Comparison of ENCODE assay signal across 16 cellular contexts in the genomic region with DNA sequence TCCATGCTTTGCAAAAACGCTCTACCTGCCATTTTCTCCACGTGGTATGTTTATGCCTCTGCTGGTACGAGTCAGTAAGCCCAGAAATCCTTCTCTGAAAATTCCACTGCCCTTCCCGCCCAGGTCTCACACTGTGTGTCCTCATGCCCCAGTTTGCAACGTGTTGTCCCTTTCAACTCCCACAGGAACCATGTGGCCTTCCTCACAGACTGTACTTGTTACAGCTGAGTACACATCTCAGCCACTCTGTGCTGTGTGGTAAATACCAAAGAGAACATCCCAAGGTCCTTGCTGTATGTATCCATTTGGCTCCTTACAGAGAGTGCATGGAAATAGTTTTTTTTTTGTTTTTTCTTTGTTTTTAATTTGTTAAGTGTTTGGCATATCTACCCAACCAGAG. TPM values are rescaled to one million over a fixed set of nuclear protein-coding genes. Genes with fewer than 3 reads are reported as not detected.
DNase-seq lines count a peak whose midpoint lies in the region; ATAC-seq, FAIRE-seq and TF ChIP-seq lines count a peak whose summit lies in the region.
"Had no signal": no experiment of that assay in that cellular context is flagged by ENCODE, and none has a peak within 500 bp of the region (broad histone marks: within the 10 kb centered on the region; RNA-seq: fewer than 3 reads in every experiment).

No MANE protein-coding gene starts in this region.

- H4K5ac ChIP-seq in H1 (ENCODE audit: insufficient read length, low read depth, low read length) = no peak overlapping the region

- H3K27me3 ChIP-seq in BLaER1 (no peaks in the 10 kb centered on the region), H1 (replicated peaks in 1 of 4; ENCODE audit: control insufficient read depth in 3 of 4, extremely low read depth in 1 of 4, insufficient read depth in 3 of 4, low read length in 3 of 4) (no peaks in the 10 kb centered on the region)

- ATAC-seq in GM21528 (IDR thresholded peaks at IDR 0.05; ENCODE audit: low FRiP score, unreplicated experiment) (no peak), GM21390 (IDR thresholded peaks at IDR 0.05; ENCODE audit: unreplicated experiment) (no peak), HG02571 (IDR thresholded peaks at IDR 0.05; ENCODE audit: unreplicated experiment) (no peak)

- H4K91ac ChIP-seq in H1 (replicated peaks; ENCODE audit: insufficient read length, low read length) = no peak overlapping the region

- peaks cover 0 to 2% (median 0%) of the 10 kb centered on the region in 3 donors for H3K4me1 Mint-ChIP-seq in IgD-negative memory B cell

- H3K4me2 ChIP-seq in BLaER1 = peak overlapping the region; percentile 47
- H3K4me2 ChIP-seq in H1 (ENCODE audit: insufficient read depth in 1 of 2, low read depth in 2 of 2, low read length in 2 of 2) = no peak overlapping the region
- H3K4me2 ChIP-seq: PC-9 had no signal

- no peak overlapping the region for H2BK15ac ChIP-seq in H1 (ENCODE audit: low read length)

- no peaks in the 10 kb centered on the region for H3K79me1 ChIP-seq in H1 (ENCODE audit: low read depth, low read length)

- H3K18ac ChIP-seq in H1 (ENCODE audit: extremely low read depth, low read length) = no peak overlapping the region

- no peaks in the 10 kb centered on the region for H3K79me2 ChIP-seq in H1 (ENCODE audit: control insufficient read depth in 1 of 2, insufficient read depth in 2 of 2, low read length in 2 of 2)

- H3K27ac ChIP-seq in BLaER1 (no peak overlapping the region), H1 (ENCODE audit: low read depth, low read length) (no peak overlapping the region)
- H3K27ac ChIP-seq: PC-9 had no signal

- no peaks in the 10 kb centered on the region for H4K20me1 ChIP-seq in BLaER1
- no peaks in the 10 kb centered on the region for H4K20me1 ChIP-seq in H1 (replicated peaks in 1 of 2; ENCODE audit: control insufficient read depth in 1 of 2, insufficient read depth in 2 of 2, low read length in 2 of 2)

- TF ChIP-seq EP300 in H1 (IDR thresholded peaks at IDR 0.05; ENCODE audit: borderline replicate concordance in 1 of 2, low read depth in 2 of 2, low read length in 2 of 2) = no peak

- no peak overlapping the region for H2AK5ac ChIP-seq in H1 (ENCODE audit: low read depth, low read length)

- FAIRE-seq in H1 (lab: Jason Lieb, UNC) = no peak

- POLR2A ChIA-PET in H1 (lab: Charles Lee; ENCODE audit: partially characterized antibody) = interaction anchor here (1.3 to 1.6 kb wide), 2 partner anchors 9 to 28 kb away, joined by 3 to 4 read pairs; no protein-coding TSS in a partner anchor

- no peak overlapping the region for H2BK20ac ChIP-seq in H1 (ENCODE audit: low read length)

- no peak overlapping the region for H3K23ac ChIP-seq in H1 (ENCODE audit: insufficient read length)

- H3K9ac ChIP-seq in BLaER1 (no peak overlapping the region), H1 (replicated peaks in 1 of 4; ENCODE audit: extremely low read depth in 1 of 4, low read depth in 3 of 4, low read length in 3 of 4) (no peak overlapping the region)

- H3K14ac ChIP-seq in H1 (ENCODE audit: insufficient read length) = no peak overlapping the region

- H3K27me3 Mint-ChIP-seq in IgD-negative memory B cell = no peaks in the 10 kb centered on the region

- no peak for TF ChIP-seq CTCF in H1 (IDR thresholded peaks at IDR 0.05; ENCODE audit: control extremely low read depth in 1 of 3, insufficient read depth in 1 of 3, low read depth in 1 of 3, low read length in 3 of 3)

- peaks cover 15% of the 10 kb centered on the region for H3K4me1 ChIP-seq in BLaER1
- peaks cover 0 to 3% (median 0%) of the 10 kb centered on the region in 4 experiments; a peak in 1 of 7 replicates for H3K4me1 ChIP-seq in H1 (replicated peaks in 1 of 4; ENCODE audit: control insufficient read depth in 3 of 4, insufficient read depth in 4 of 4, low read length in 3 of 4)

- peaks cover 9% of the 10 kb centered on the region for H3K36me3 Mint-ChIP-seq in IgD-negative memory B cell

- H3K4ac ChIP-seq in H1 (replicated peaks; ENCODE audit: insufficient read length, low read depth, low read length) = no peak overlapping the region

- no peak overlapping the region for H2AFZ ChIP-seq in H1 (ENCODE audit: low read length)
- H2AFZ ChIP-seq: PC-9 had no signal

- TF ChIP-seq RAD21 in H1 (IDR thresholded peaks at IDR 0.05 in 1 of 2, conservative IDR thresholded peaks at IDR 0.05 in 1 of 2; ENCODE audit: low read depth in 2 of 2, low read length in 2 of 2) = no peak

- H3K56ac ChIP-seq in H1 (replicated peaks; ENCODE audit: insufficient read length, low read depth, low read length) = no peak overlapping the region

- no peak for TF ChIP-seq POLR2A in H1 (IDR thresholded peaks at IDR 0.05; ENCODE audit: control extremely low read depth in 1 of 2, low read depth in 2 of 2, low read length in 2 of 2)

- H3K27ac Mint-ChIP-seq in IgD-negative memory B cell = peak overlapping the region in 2 of 3 donors; percentile 85 to 89

- H3K23me2 ChIP-seq in H1 (ENCODE audit: low read depth, low read length) = no peaks in the 10 kb centered on the region

- WGBS in H1 (ENCODE audit: extremely low coverage in 1 of 2, insufficient coverage in 1 of 2, insufficient read length in 1 of 2, insufficient replicate concordance in 2 of 2, low coverage in 1 of 2, low lambda C conversion rate in 2 of 2, missing lambda C conversion rate in 1 of 2), 2 experiments = 91% methylated on average over 5 of the region's 5 CpGs; no CpG with 5 or more reads in 1 of the 2 experiments

- CTCF ChIA-PET in H1 (lab: Charles Lee; ENCODE audit: partially characterized antibody) = interaction anchor here (0.7 to 3.1 kb wide), 8 partner anchors 9 to 407 kb away, joined by 3 to 14 read pairs (median 4); no protein-coding TSS in a partner anchor

- H3K36me3 ChIP-seq in BLaER1 (peaks cover 45% of the 10 kb centered on the region), H1 (ENCODE audit: control insufficient read depth in 2 of 4, insufficient read depth in 4 of 4, low read length in 3 of 4) (peaks cover 0 to 10% (median 2%) of the 10 kb centered on the region in 4 experiments; a peak in 4 of 8 replicates)

- H2BK120ac ChIP-seq in H1 (replicated peaks; ENCODE audit: low read depth, low read length) = no peak overlapping the region

- H3K9me3 ChIP-seq in BLaER1 = no peaks in the 10 kb centered on the region
- no peaks in the 10 kb centered on the region for H3K9me3 ChIP-seq in H1 (ENCODE audit: insufficient read depth in 2 of 2, low read depth in 1 of 2, low read length in 1 of 2)

- DNase-seq in H1 (ENCODE audit: low read depth in 1 of 2, low spot score in 2 of 2) (no peak), retina (peak; percentile 20)
- DNase-seq: ACHN, H9, Karpas-422, MM.1S, NCI-H1105 treated with DMSO at 0.1 percent for 48 hours, NCI-H187, NCI-H446 treated with DMSO at 0.1 percent for 48 hours, NCI-H774, PC-9 had no signal

- no peaks in the 10 kb centered on the region for H3K9me3 Mint-ChIP-seq in IgD-negative memory B cell
- H3K9me3 Mint-ChIP-seq: H9 had no signal

- H2BK5ac ChIP-seq in H1 (ENCODE audit: low read depth, low read length) = peak overlapping the region; percentile 28; the same call in 1 of the 2 replicates

- H4K8ac ChIP-seq in H1 (ENCODE audit: extremely low read depth, insufficient read depth, low read length) = no peak overlapping the region

- H3K4me3 ChIP-seq in BLaER1 (no peak overlapping the region), H1 (ENCODE audit: extremely low read depth in 1 of 4, insufficient read depth in 2 of 4, low read depth in 3 of 4, low read length in 4 of 4) (no peak overlapping the region)
- H3K4me3 ChIP-seq: PC-9 had no signal

- H3K4me3 Mint-ChIP-seq in IgD-negative memory B cell = no peak overlapping the region
- H3K4me3 Mint-ChIP-seq: H9 had no signal

- 0 out of 2 replicates have a peak overlapping the region, but pooled peaks have one; percentile 17 for H2BK12ac ChIP-seq in H1 (ENCODE audit: low read depth, low read length)

TF ChIP-seq in H1, 55 proteins besides CTCF, POLR2A, EP300 and RAD21:
- no peak for TF ChIP-seq USF2 (IDR thresholded peaks at IDR 0.05; ENCODE audit: low read length)
- TF ChIP-seq TCF12 (IDR thresholded peaks at IDR 0.05; ENCODE audit: low read depth, low read length) = no peak

RNA-seq across cellular contexts. Expression of gene RTN4IP1, which starts 56.9 kb away (rescaled TPM):
- polyA plus RNA-seq in IgD-negative memory B cell (14.2 TPM), H1 (2011; rRNA removed) (8.2 and 14.6 TPM in 2 replicates)
- total RNA-seq in H1 (2021; fragmentation: NEBNext Ultra II Directional; extraction: Animal tissue kit (Norgen Biotek cat#: 25700)) = 19.1 and 19.5 TPM in 2 replicates
- polyA plus RNA-seq in H1 (2011; cell fraction: cytosol; rRNA removed) = 16.8 TPM
- 5.6 TPM for polyA plus RNA-seq in H1 (2011; cell fraction: nucleus; rRNA removed)
- polyA plus RNA-seq in H1 (2012, experiment 1 of 2) = 24.6 to 33.9 TPM (median 25.6 TPM) in 4 replicates
- 4.9 TPM for polyA plus RNA-seq in H1 (2012, experiment 2 of 2)
- polyA plus RNA-seq in H1 (2013, experiment 1 of 2) = 11.1 TPM
- polyA plus RNA-seq in H1 (2013, experiment 2 of 2) = 12.6 TPM
- 17.9 TPM in 2 replicates for polyA minus RNA-seq in H1 (2011; rRNA and poly(A)+ RNA removed)
- 8.7 TPM for polyA minus RNA-seq in H1 (2011; cell fraction: cytosol; rRNA and poly(A)+ RNA removed)
- 17.5 TPM for polyA minus RNA-seq in H1 (2011; cell fraction: nucleus; rRNA and poly(A)+ RNA removed)

RNA-seq across cellular contexts. Expression of gene QRSL1, which starts 56.9 kb away (rescaled TPM):
- polyA plus RNA-seq in IgD-negative memory B cell = 78.5 TPM
- 22.0 and 22.2 TPM in 2 replicates for total RNA-seq in H1 (2021; fragmentation: NEBNext Ultra II Directional; extraction: Animal tissue kit (Norgen Biotek cat#: 25700))
- 5.6 and 7.8 TPM in 2 replicates for polyA plus RNA-seq in H1 (2011; rRNA removed)
- polyA plus RNA-seq in H1 (2011; cell fraction: cytosol; rRNA removed) = 12.2 TPM
- 10.3 TPM for polyA plus RNA-seq in H1 (2011; cell fraction: nucleus; rRNA removed)
- 11.5 to 20.0 TPM (median 14.2 TPM) in 4 replicates for polyA plus RNA-seq in H1 (2012, experiment 1 of 2)
- polyA plus RNA-seq in H1 (2012, experiment 2 of 2) = 3.7 TPM
- 9.4 TPM for polyA plus RNA-seq in H1 (2013, experiment 1 of 2)
- 9.2 TPM for polyA plus RNA-seq in H1 (2013, experiment 2 of 2)
- 21.7 and 24.5 TPM in 2 replicates for polyA minus RNA-seq in H1 (2011; rRNA and poly(A)+ RNA removed)
- 10.4 TPM for polyA minus RNA-seq in H1 (2011; cell fraction: cytosol; rRNA and poly(A)+ RNA removed)
- polyA minus RNA-seq in H1 (2011; cell fraction: nucleus; rRNA and poly(A)+ RNA removed) = 27.8 TPM
